Comparison of ENCODE assay signal across 11 cellular contexts in genomic region chr5:114412509-114413171, GRCh38. TPM values are rescaled to one million over a fixed set of nuclear protein-coding genes. Genes with fewer than 3 reads are reported as not detected.
DNase-seq lines count a peak whose midpoint lies in the region; ATAC-seq, FAIRE-seq and TF ChIP-seq lines count a peak whose summit lies in the region.
"Had no signal": no experiment of that assay in that cellular context is flagged by ENCODE, and none has a peak within 500 bp of the region (broad histone marks: within the 10 kb centered on the region; RNA-seq: fewer than 3 reads in every experiment).

No MANE protein-coding gene starts in this region.

- peaks cover 10% of the 10 kb centered on the region for H3K4me1 Mint-ChIP-seq in astrocyte (ENCODE audit: low read depth, unreplicated experiment)
- peaks cover 13% of the 10 kb centered on the region for H3K4me1 Mint-ChIP-seq in mesothelial cell of epicardium
- H3K4me1 Mint-ChIP-seq in activated T-helper 1 cell treated with anti-CD3 and anti-CD28 coated beads, Interleukin-12 subunit alpha, Interleukin-12 subunit beta, Interleukin-2, Interleukin-4 antibody, amounts not matched to agents 30 ng/mL and 10 ng/mL and 1 ng/mL, durations not matched to agents 14 hours and 24 hours and 36 hours (ENCODE audit: low read depth), result no peaks in the 10 kb centered on the region
- H3K4me1 Mint-ChIP-seq: activated naive CD4-positive, alpha-beta T cell treated with anti-CD3 and anti-CD28 coated beads, Interleukin-2, amount 50 U/mL, for 24 hours had no signal

- intact Hi-C loops in left ventricle myocardium inferior (cut with micrococcal nuclease), result no loop called here
- intact Hi-C loops in activated T-helper 1 cell treated with anti-CD3 and anti-CD28 coated beads, Interleukin-12 subunit alpha, Interleukin-12 subunit beta, Interleukin-2, Interleukin-4 antibody, amounts not matched to agents 30 ng/mL and 10 ng/mL and 1 ng/mL, durations not matched to agents 14 hours and 24 hours and 36 hours (cut with micrococcal nuclease), result no loop called here

- H3K9me3 ChIP-seq in astrocyte (ENCODE audit: insufficient read depth, low read depth, low read length) (no peaks in the 10 kb centered on the region), HAP-1 (no peaks in the 10 kb centered on the region), left ventricle myocardium inferior (replicated peaks) (no peaks in the 10 kb centered on the region)

- H2AFZ ChIP-seq in astrocyte (ENCODE audit: low read depth, low read length), result no peak overlapping the region

- H3K4me3 Mint-ChIP-seq in astrocyte (ENCODE audit: unreplicated experiment) (no peak overlapping the region), mesothelial cell of epicardium (no peak overlapping the region)
- H3K4me3 Mint-ChIP-seq in activated T-helper 1 cell treated with anti-CD3 and anti-CD28 coated beads, Interleukin-12 subunit alpha, Interleukin-12 subunit beta, Interleukin-2, Interleukin-4 antibody, amounts not matched to agents 30 ng/mL and 10 ng/mL and 1 ng/mL, durations not matched to agents 14 hours and 24 hours and 36 hours, result no peak overlapping the region
- H3K4me3 Mint-ChIP-seq: activated naive CD4-positive, alpha-beta T cell treated with anti-CD3 and anti-CD28 coated beads, Interleukin-2, amount 50 U/mL, for 24 hours had no signal

- H3K27ac ChIP-seq in astrocyte (ENCODE audit: low read depth, low read length) (no peak overlapping the region), left ventricle myocardium inferior (replicated peaks) (no peak overlapping the region)

- no peaks in the 10 kb centered on the region for H3K27me3 ChIP-seq in astrocyte (ENCODE audit: insufficient read depth, low read length)
- no peaks in the 10 kb centered on the region for H3K27me3 ChIP-seq in HAP-1 (ENCODE audit: low read depth)
- no peaks in the 10 kb centered on the region for H3K27me3 ChIP-seq in left ventricle myocardium inferior (ENCODE audit: low read depth)

- no peaks in the 10 kb centered on the region for H3K36me3 Mint-ChIP-seq in astrocyte (ENCODE audit: low read depth, unreplicated experiment)
- no peaks in the 10 kb centered on the region for H3K36me3 Mint-ChIP-seq in mesothelial cell of epicardium
- no peaks in the 10 kb centered on the region for H3K36me3 Mint-ChIP-seq in activated T-helper 1 cell treated with anti-CD3 and anti-CD28 coated beads, Interleukin-12 subunit alpha, Interleukin-12 subunit beta, Interleukin-2, Interleukin-4 antibody, amounts not matched to agents 30 ng/mL and 10 ng/mL and 1 ng/mL, durations not matched to agents 14 hours and 24 hours and 36 hours (ENCODE audit: low read depth)
- H3K36me3 Mint-ChIP-seq: activated naive CD4-positive, alpha-beta T cell treated with anti-CD3 and anti-CD28 coated beads, Interleukin-2, amount 50 U/mL, for 24 hours had no signal

- DNase-seq in M059J (ENCODE audit: low read depth) (peak; percentile 76), astrocyte (ENCODE audit: low read depth) (peak; percentile 82), mesothelial cell of epicardium (ENCODE audit: low spot score in 2 of 2, unreplicated experiment in 2 of 2) (no peak), HAP-1 (ENCODE audit: low spot score in 2 of 2) (no peak), left ventricle myocardium inferior (no peak)
- DNase-seq in activated T-helper 1 cell treated with anti-CD3 and anti-CD28 coated beads, Interleukin-12 subunit alpha, Interleukin-12 subunit beta, Interleukin-2, Interleukin-4 antibody, amounts not matched to agents 30 ng/mL and 10 ng/mL and 1 ng/mL, durations not matched to agents 14 hours and 24 hours and 36 hours (ENCODE audit: low spot score), result no peak
- DNase-seq: islet precursor cell, NCI-H2081 treated with DMSO at 0.1 percent for 48 hours had no signal

- peak overlapping the region; percentile 43 for H3K27ac Mint-ChIP-seq in astrocyte (ENCODE audit: unreplicated experiment)
- H3K27ac Mint-ChIP-seq in mesothelial cell of epicardium, result peak overlapping the region; percentile 27
- H3K27ac Mint-ChIP-seq in activated T-helper 1 cell treated with anti-CD3 and anti-CD28 coated beads, Interleukin-12 subunit alpha, Interleukin-12 subunit beta, Interleukin-2, Interleukin-4 antibody, amounts not matched to agents 30 ng/mL and 10 ng/mL and 1 ng/mL, durations not matched to agents 14 hours and 24 hours and 36 hours, result no peak overlapping the region
- H3K27ac Mint-ChIP-seq: activated naive CD4-positive, alpha-beta T cell treated with anti-CD3 and anti-CD28 coated beads, Interleukin-2, amount 50 U/mL, for 24 hours had no signal

- H3K9me3 Mint-ChIP-seq in astrocyte (ENCODE audit: unreplicated experiment), result no peaks in the 10 kb centered on the region
- H3K9me3 Mint-ChIP-seq in mesothelial cell of epicardium, result no peaks in the 10 kb centered on the region
- H3K9me3 Mint-ChIP-seq in activated T-helper 1 cell treated with anti-CD3 and anti-CD28 coated beads, Interleukin-12 subunit alpha, Interleukin-12 subunit beta, Interleukin-2, Interleukin-4 antibody, amounts not matched to agents 30 ng/mL and 10 ng/mL and 1 ng/mL, durations not matched to agents 14 hours and 24 hours and 36 hours, result no peaks in the 10 kb centered on the region
- H3K9me3 Mint-ChIP-seq: activated naive CD4-positive, alpha-beta T cell treated with anti-CD3 and anti-CD28 coated beads, Interleukin-2, amount 50 U/mL, for 24 hours had no signal

- H3K4me3 ChIP-seq in astrocyte (ENCODE audit: insufficient read depth, low read depth, low read length) (no peak overlapping the region), HAP-1 (no peak overlapping the region), left ventricle myocardium inferior (no peak overlapping the region)

- no peaks in the 10 kb centered on the region for H3K79me2 ChIP-seq in astrocyte (ENCODE audit: insufficient read depth, low read length)

- no peak overlapping the region for H3K9ac ChIP-seq in astrocyte (ENCODE audit: low read length)

- peak; percentile 43 for ATAC-seq in GM18519 (IDR thresholded peaks at IDR 0.05; ENCODE audit: low FRiP score, unreplicated experiment)
- ATAC-seq in HG02678 (IDR thresholded peaks at IDR 0.05; ENCODE audit: unreplicated experiment), result no peak

- no peaks in the 10 kb centered on the region for H3K36me3 ChIP-seq in astrocyte (ENCODE audit: insufficient read depth, low read length)
- no peaks in the 10 kb centered on the region for H3K36me3 ChIP-seq in HAP-1 (replicated peaks)
- H3K36me3 ChIP-seq in left ventricle myocardium inferior, result no peaks in the 10 kb centered on the region

- in situ Hi-C loops in HAP-1 (cut with MboI; ENCODE audit: low sequenced_read_pairs), result no loop called here

- FAIRE-seq in astrocyte (lab: Jason Lieb, UNC), result no peak

- peaks cover 2% of the 10 kb centered on the region for H3K4me1 ChIP-seq in astrocyte (ENCODE audit: insufficient read depth, low read length)
- H3K4me1 ChIP-seq in HAP-1, result no peaks in the 10 kb centered on the region
- H3K4me1 ChIP-seq in left ventricle myocardium inferior, result no peaks in the 10 kb centered on the region

- no peaks in the 10 kb centered on the region for H4K20me1 ChIP-seq in astrocyte (ENCODE audit: insufficient read depth, low read length)

- H3K27me3 Mint-ChIP-seq in astrocyte (ENCODE audit: low read depth, unreplicated experiment) (no peaks in the 10 kb centered on the region), mesothelial cell of epicardium (ENCODE audit: low read depth) (no peaks in the 10 kb centered on the region)
- H3K27me3 Mint-ChIP-seq in activated T-helper 1 cell treated with anti-CD3 and anti-CD28 coated beads, Interleukin-12 subunit alpha, Interleukin-12 subunit beta, Interleukin-2, Interleukin-4 antibody, amounts not matched to agents 30 ng/mL and 10 ng/mL and 1 ng/mL, durations not matched to agents 14 hours and 24 hours and 36 hours (ENCODE audit: insufficient read depth), result no peaks in the 10 kb centered on the region
- H3K27me3 Mint-ChIP-seq: activated naive CD4-positive, alpha-beta T cell treated with anti-CD3 and anti-CD28 coated beads, Interleukin-2, amount 50 U/mL, for 24 hours had no signal

- TF ChIP-seq CTCF in astrocyte (IDR thresholded peaks at IDR 0.05; ENCODE audit: insufficient read depth, low read depth, low read length) (no peak), mesothelial cell of epicardium (IDR thresholded peaks at IDR 0.05; ENCODE audit: unreplicated experiment) (no peak), left ventricle myocardium inferior (IDR thresholded peaks at IDR 0.05; ENCODE audit: borderline replicate concordance) (no peak)

- H3K4me2 ChIP-seq in astrocyte (ENCODE audit: low read length), result no peak overlapping the region

RNA-seq across cellular contexts. Expression of gene KCNN2, which starts 50.8 kb away (rescaled TPM):
- 0.15 and 0.74 TPM in 2 replicates for total RNA-seq in M059J (2014; rRNA removed; shearing (Covaris generic))
- total RNA-seq in astrocyte (0.29 and 0.32 TPM in 2 replicates), mesothelial cell of epicardium (17.1 to 19.6 TPM (median 19.1 TPM) in 3 replicates), left ventricle myocardium inferior (7.2 TPM)
- total RNA-seq in activated T-helper 1 cell treated with anti-CD3 and anti-CD28 coated beads, Interleukin-12 subunit alpha, Interleukin-12 subunit beta, Interleukin-2, Interleukin-4 antibody, amounts not matched to agents 30 ng/mL and 10 ng/mL and 1 ng/mL, durations not matched to agents 14 hours and 24 hours and 36 hours, result not detected in 2 replicates

Comparison
In these comparisons a context has a peak if more than half of its experiments do, and no peak if none do; other contexts are left out.
1. DNase-seq: peak in M059J (single experiment) and astrocyte (single experiment); none in mesothelial cell of epicardium (0 of 2), HAP-1 (0 of 2), left ventricle myocardium inferior (single experiment) and activated T-helper 1 cell treated with anti-CD3 and anti-CD28 coated beads, Interleukin-12 subunit alpha, Interleukin-12 subunit beta, Interleukin-2, Interleukin-4 antibody, amounts not matched to agents 30 ng/mL and 10 ng/mL and 1 ng/mL, durations not matched to agents 14 hours and 24 hours and 36 hours (single experiment).